In genomic region chr13:107574517-107575215, GRCh38 we compare ENCODE assay signal across 16 cellular contexts.
"Had no signal": no experiment of that assay in that cellular context is flagged by ENCODE, and none has a peak within 500 bp of the region (broad histone marks: within the 10 kb centered on the region; RNA-seq: fewer than 3 reads in every experiment).

No MANE protein-coding gene starts in this region.

- H3K27me3 ChIP-seq: gastrocnemius medialis, pancreas, right lobe of liver, vagina had no signal

- DNase-seq: activated CD4-positive, alpha-beta T cell treated with anti-CD3 and anti-CD28 coated beads for 36 hours; activated CD4-positive, alpha-beta T cell treated with anti-CD3 and anti-CD28 coated beads, Interleukin-2, amount 50 U/mL, for 48 hours; activated gamma-delta T cell treated with Interleukin-2 at 50 U/mL for 16 hours; activated T-cell treated with anti-CD3 and anti-CD28 coated beads for 4 hours; gastrocnemius medialis; head of caudate nucleus; immature natural killer cell; naive thymus-derived CD8-positive, alpha-beta T cell; pancreas; right lobe of liver; small intestine; stimulated activated CD4-positive, alpha-beta T cell treated with anti-CD3 and anti-CD28 coated beads, Interleukin-15, amount 100 ng/mL, for 24 hours; stimulated activated CD4-positive, alpha-beta T cell treated with anti-CD3 and anti-CD28 coated beads, Interleukin-2, amount 100 ng/mL, for 48 hours; trophoblast cell had no signal

- H3K36me3 ChIP-seq: gastrocnemius medialis, pancreas, right lobe of liver, vagina had no signal

- ATAC-seq: activated CD4-positive, alpha-beta T cell treated with anti-CD3 and anti-CD28 coated beads for 36 hours; activated naive CD4-positive, alpha-beta T cell treated with anti-CD3 and anti-CD28 coated beads, Interleukin-2, amount 50 U/mL, for 72 hours; gastrocnemius medialis; naive thymus-derived CD8-positive, alpha-beta T cell; pancreas; right lobe of liver had no signal

- H3K4me1 ChIP-seq: gastrocnemius medialis, pancreas, right lobe of liver, vagina had no signal

- H3K27ac ChIP-seq: gastrocnemius medialis, pancreas, right lobe of liver, vagina had no signal

- H3K4me3 ChIP-seq: gastrocnemius medialis, pancreas, right lobe of liver, vagina had no signal

- H3K9me3 ChIP-seq: gastrocnemius medialis, pancreas, right lobe of liver, vagina had no signal
